Comparison of ENCODE assay signal across 7 cellular contexts in genomic region chr19:18282021-18282787, GRCh38. TPM values are rescaled to one million over a fixed set of nuclear protein-coding genes. Genes with fewer than 3 reads are reported as not detected.
DNase-seq lines count a peak whose midpoint lies in the region; ATAC-seq and TF ChIP-seq lines count a peak whose summit lies in the region.

No MANE protein-coding gene starts in this region.

- no peak for ATAC-seq in T-helper 17 cell

- peaks cover 24% of the 10 kb centered on the region for H3K36me3 Mint-ChIP-seq in HFFc6 (ENCODE audit: low read depth)
- peaks cover 6% of the 10 kb centered on the region for H3K36me3 Mint-ChIP-seq in T-helper 17 cell (ENCODE audit: low read depth)
- peaks cover 8% of the 10 kb centered on the region for H3K36me3 Mint-ChIP-seq in neural crest cell (ENCODE audit: low read depth)

- no peaks in the 10 kb centered on the region for H3K9me3 ChIP-seq in T-helper 17 cell (ENCODE audit: control insufficient read depth, low read length, poor library complexity, severe bottlenecking)

- DNase-seq in ELR (ENCODE audit: low read depth): peak; percentile 72
- DNase-seq in HFFc6: peak; percentile 57
- DNase-seq in T-helper 17 cell: no peak
- no peak for DNase-seq in epithelial cell of proximal tubule (ENCODE audit: low read depth)
- DNase-seq in neural crest cell (ENCODE audit: low read depth, low spot score): no peak
- no peak for DNase-seq in EL
- no peak for DNase-seq in central memory CD4-positive, alpha-beta T cell

- H3K4me3 Mint-ChIP-seq in HFFc6 (peak overlapping the region; percentile 84), T-helper 17 cell (peak overlapping the region; percentile 91), neural crest cell (peak overlapping the region; percentile 90)

- peaks cover 24% of the 10 kb centered on the region for H3K27me3 Mint-ChIP-seq in HFFc6 (ENCODE audit: insufficient read depth)
- no peaks in the 10 kb centered on the region for H3K27me3 Mint-ChIP-seq in T-helper 17 cell
- H3K27me3 Mint-ChIP-seq in neural crest cell (ENCODE audit: low read depth): peaks cover 7% of the 10 kb centered on the region

- H3K4me3 ChIP-seq in epithelial cell of proximal tubule (ENCODE audit: low read depth, low read length): peak overlapping the region; percentile 55

- peak; percentile 30 for TF ChIP-seq CTCF in HFFc6 (IDR thresholded peaks at IDR 0.05)
- TF ChIP-seq CTCF in epithelial cell of proximal tubule (conservative IDR thresholded peaks at IDR 0.05; ENCODE audit: low read depth, low read length): peak; percentile 14
- TF ChIP-seq CTCF in neural crest cell (conservative IDR thresholded peaks at IDR 0.05): peak; percentile 24

- peak overlapping the region; percentile 98 for H3K27ac Mint-ChIP-seq in HFFc6
- peak overlapping the region; percentile 99 for H3K27ac Mint-ChIP-seq in T-helper 17 cell
- peak overlapping the region; percentile 99 for H3K27ac Mint-ChIP-seq in neural crest cell (ENCODE audit: unreplicated experiment)

- H3K9me3 Mint-ChIP-seq in HFFc6 (0 out of 2 replicates have a peak, but pooled peaks cover 8% of the 10 kb centered on the region), neural crest cell (no peaks in the 10 kb centered on the region)

- H3K4me1 Mint-ChIP-seq in HFFc6 (ENCODE audit: low read depth) (peaks cover 41% of the 10 kb centered on the region), T-helper 17 cell (peaks cover 43% of the 10 kb centered on the region), neural crest cell (peaks cover 40% of the 10 kb centered on the region)

RNA-seq across cellular contexts. Expression of gene JUND, which starts 0.8 kb away (rescaled TPM):
- total RNA-seq in HFFc6 (2021; fragmentation: NEBNext Ultra II Directional; extraction: Animal tissue kit (Norgen Biotek cat#: 25700)): 10 to 100 TPM; 70.3 to 99.9 (median 91.7) TPM
- total RNA-seq in T-helper 17 cell (1,000 to 10,000 TPM; 1,212 to 1,401 TPM), epithelial cell of proximal tubule (266 and 341 TPM in 2 replicates), neural crest cell (73.6 and 85.1 TPM in 2 replicates)

RNA-seq across cellular contexts. Expression of gene IQCN, which starts 8.0 kb away (rescaled TPM):
- under 1 TPM; 0.40 to 0.87 (median 0.55) TPM for total RNA-seq in HFFc6 (2021; fragmentation: NEBNext Ultra II Directional; extraction: Animal tissue kit (Norgen Biotek cat#: 25700))
- total RNA-seq in T-helper 17 cell (10 to 100 TPM; 16.5 to 21.9 TPM), epithelial cell of proximal tubule (0.07 and 1.3 TPM in 2 replicates), neural crest cell (2.2 and 2.5 TPM in 2 replicates)

RNA-seq across cellular contexts. Expression of gene LSM4, which starts 40.7 kb away (rescaled TPM):
- total RNA-seq in HFFc6 (2021; fragmentation: NEBNext Ultra II Directional; extraction: Animal tissue kit (Norgen Biotek cat#: 25700)): 100 to 1,000 TPM; 175 to 217 (median 202) TPM
- total RNA-seq in T-helper 17 cell (10 to 100 TPM; 43.3 to 46.6 TPM), epithelial cell of proximal tubule (490 and 620 TPM in 2 replicates), neural crest cell (283 and 292 TPM in 2 replicates)

RNA-seq across cellular contexts. Expression of gene PDE4C, which starts 56.0 kb away (rescaled TPM):
- under 1 TPM in 1 of 6 experiments, not detected in 5; 0.14 TPM for total RNA-seq in HFFc6 (2021; fragmentation: NEBNext Ultra II Directional; extraction: Animal tissue kit (Norgen Biotek cat#: 25700))
- total RNA-seq in T-helper 17 cell (under 1 TPM in 1 of 2 donors, not detected in 1; 0.31 TPM), epithelial cell of proximal tubule (0.63 TPM in 1 of 2 replicates, not detected in the other), neural crest cell (0.09 and 0.25 TPM in 2 replicates)

RNA-seq across cellular contexts. Expression of gene PGPEP1, which starts 58.2 kb away (rescaled TPM):
- total RNA-seq in HFFc6 (2021; fragmentation: NEBNext Ultra II Directional; extraction: Animal tissue kit (Norgen Biotek cat#: 25700)): 10 to 100 TPM; 30.5 to 54.1 (median 32.4) TPM
- total RNA-seq in T-helper 17 cell (10 to 100 TPM; 22.0 to 28.3 TPM), epithelial cell of proximal tubule (5.4 and 7.5 TPM in 2 replicates), neural crest cell (5.2 and 8.3 TPM in 2 replicates)

Comparison
In these comparisons a context has a peak if more than half of its experiments do, and no peak if none do; other contexts are left out.
1. DNase-seq: peak in ELR (single experiment) and HFFc6 (single experiment); none in T-helper 17 cell (0 of 3), epithelial cell of proximal tubule (single experiment), neural crest cell (single experiment), EL (single experiment) and central memory CD4-positive, alpha-beta T cell (single experiment).
2. Peak in every context shown above with its lines, with median percentiles within 50 percentile points of each other: H3K27ac Mint-ChIP-seq, H3K4me3 Mint-ChIP-seq and CTCF ChIP-seq.